ENCODE assay signal across 8 cellular contexts in genomic region chr4:38815879-38816782, GRCh38. TPM values are rescaled to one million over a fixed set of nuclear protein-coding genes. Genes with fewer than 3 reads are reported as not detected.
A peak's percentile ranks its signal among the peaks of the same experiment; 100 is the strongest.
DNase-seq lines count a peak whose midpoint lies in the region; ATAC-seq and TF ChIP-seq lines count a peak whose summit lies in the region.

No MANE protein-coding gene starts in this region.

- ATAC-seq in HG03095 (IDR thresholded peaks at IDR 0.05; ENCODE audit: unreplicated experiment) (no peak), HG03196 (IDR thresholded peaks at IDR 0.05; ENCODE audit: unreplicated experiment) (no peak)

- H3K27ac Mint-ChIP-seq in Caco-2 (ENCODE audit: unreplicated experiment), result no peak overlapping the region

- no TSS peak for BruUV-seq in Caco-2 (replicated peaks; lab: Mats Ljungman, UMichigan)

- TF ChIP-seq CTCF in GM10266 (IDR thresholded peaks at IDR 0.05; ENCODE audit: control insufficient read depth, insufficient read depth, low read depth, missing control alignments) (no peak), colonic mucosa (IDR thresholded peaks at IDR 0.05) (no peak), neutrophil (IDR thresholded peaks at IDR 0.05) (no peak), Caco-2 (IDR thresholded peaks at IDR 0.05; ENCODE audit: insufficient read depth in 1 of 2, low read depth in 1 of 2, low read length in 1 of 2, severe bottlenecking in 1 of 2, unreplicated experiment in 1 of 2) (no peak), uterus (IDR thresholded peaks at IDR 0.05) (no peak)

- intact Hi-C loops in colonic mucosa (cut with DNase I), result no loop called here
- intact Hi-C loops in Caco-2 (cut with micrococcal nuclease; ENCODE audit: unreplicated experiment), result no loop called here
- intact Hi-C loops in uterus (cut with DNase I; ENCODE audit: low total_unique reads), result no loop called here

- no peaks in the 10 kb centered on the region for H3K9me3 ChIP-seq in colonic mucosa
- H3K9me3 ChIP-seq in neutrophil, result no peaks in the 10 kb centered on the region
- no peaks in the 10 kb centered on the region for H3K9me3 ChIP-seq in Caco-2
- H3K9me3 ChIP-seq in uterus, result no peaks in the 10 kb centered on the region

- peak; percentile 65 for DNase-seq in GM10266 (ENCODE audit: extremely low spot score)
- peak; percentile 15 for DNase-seq in NCI-H226
- no peak for DNase-seq in colonic mucosa
- DNase-seq in Caco-2, result no peak
- DNase-seq in uterus, result no peak

- no peaks in the 10 kb centered on the region for H3K36me3 Mint-ChIP-seq in Caco-2 (ENCODE audit: insufficient read depth, unreplicated experiment)

- CTCF ChIA-PET in Caco-2 (lab: Charles Lee), result no interaction called here

- peaks cover 3% of the 10 kb centered on the region for H3K27me3 Mint-ChIP-seq in Caco-2 (ENCODE audit: insufficient read depth, unreplicated experiment)

- H3K9me3 Mint-ChIP-seq in Caco-2 (ENCODE audit: unreplicated experiment), result no peaks in the 10 kb centered on the region

- no peak overlapping the region for H3K4me3 Mint-ChIP-seq in Caco-2 (ENCODE audit: unreplicated experiment)

- H3K9ac ChIP-seq in colonic mucosa (ENCODE audit: low read depth in 2 of 2, low read length in 2 of 2), result no peak overlapping the region

- H3K36me3 ChIP-seq in colonic mucosa (no peaks in the 10 kb centered on the region), neutrophil (no peaks in the 10 kb centered on the region), Caco-2 (ENCODE audit: control insufficient read depth, insufficient read depth, low read length) (no peaks in the 10 kb centered on the region), uterus (no peaks in the 10 kb centered on the region)

- POLR2A ChIA-PET in Caco-2 (lab: Charles Lee), result no interaction called here

- no peaks in the 10 kb centered on the region for H3K4me1 Mint-ChIP-seq in Caco-2 (ENCODE audit: low read depth, unreplicated experiment)

- TF ChIP-seq POLR2A in uterus (IDR thresholded peaks at IDR 0.05), result no peak

- H3K27ac ChIP-seq in colonic mucosa (peak overlapping the region; percentile 26), neutrophil (peak overlapping the region; percentile 78), uterus (no peak overlapping the region)

- H3K4me1 ChIP-seq in colonic mucosa (no peaks in the 10 kb centered on the region), neutrophil (ENCODE audit: control insufficient read depth in 1 of 2, insufficient read depth in 1 of 2, low read depth in 1 of 2, low read length in 1 of 2) (peaks cover 65 to 72% of the 10 kb centered on the region in 2 experiments), Caco-2 (no peaks in the 10 kb centered on the region), uterus (no peaks in the 10 kb centered on the region)

- H3K27me3 ChIP-seq in colonic mucosa (no peaks in the 10 kb centered on the region), neutrophil (no peaks in the 10 kb centered on the region), Caco-2 (replicated peaks; ENCODE audit: control insufficient read depth, insufficient read depth, low read length) (no peaks in the 10 kb centered on the region), uterus (no peaks in the 10 kb centered on the region)

- H3K4me3 ChIP-seq in colonic mucosa, result no peak overlapping the region
- no peak overlapping the region for H3K4me3 ChIP-seq in neutrophil (ENCODE audit: low read depth in 1 of 2, low read length in 1 of 2)
- H3K4me3 ChIP-seq in Caco-2 (ENCODE audit: low read depth, low read length), result no peak overlapping the region
- H3K4me3 ChIP-seq in uterus, result no peak overlapping the region

RNA-seq across cellular contexts. Expression of gene TLR1, which starts 11.5 kb away (rescaled TPM):
- 1 to 10 TPM; 1.2 to 4.7 TPM for total RNA-seq in colonic mucosa
- total RNA-seq in Caco-2 (2022), result not detected in 2 replicates
- 10 to 100 TPM in 3 of 4 donors, 1 to 10 TPM in 1; 6.1 to 32.3 (median 20.4) TPM for total RNA-seq in uterus

RNA-seq across cellular contexts. Expression of gene TLR10, which starts 33.3 kb away (rescaled TPM):
- total RNA-seq in colonic mucosa (under 1 TPM; 0.20 to 0.24 TPM), Caco-2 (2022) (not detected in 2 replicates), uterus (1 to 10 TPM in 1 of 4 donors, not detected in 3; 2.0 TPM)

RNA-seq across cellular contexts. Expression of gene TLR6, which starts 40.5 kb away (rescaled TPM):
- total RNA-seq in colonic mucosa (1 to 10 TPM in 1 of 2 donors, under 1 TPM in 1; 0.44 to 2.2 TPM), Caco-2 (2022) (not detected in 2 replicates), uterus (1 to 10 TPM; 1.5 to 10.0 (median 4.4) TPM)

RNA-seq across cellular contexts. Expression of gene FAM114A1, which starts 51.5 kb away (rescaled TPM):
- total RNA-seq in colonic mucosa (10 to 100 TPM; 76.3 to 88.3 TPM), Caco-2 (2022) (20.8 and 21.7 TPM in 2 replicates), uterus (100 to 1,000 TPM in 1 of 4 donors, 10 to 100 TPM in 3; 41.2 to 273 (median 52.7) TPM)

Comparison
In these comparisons a context has a peak if more than half of its experiments do, and no peak if none do; other contexts are left out.
1. DNase-seq: peak in GM10266 (single experiment) and NCI-H226 (single experiment); none in colonic mucosa (single experiment), Caco-2 (0 of 2) and uterus (0 of 2).
2. H3K27ac ChIP-seq: peak in colonic mucosa (single experiment) and neutrophil (single experiment); none in uterus (0 of 2).